In the genomic region with DNA sequence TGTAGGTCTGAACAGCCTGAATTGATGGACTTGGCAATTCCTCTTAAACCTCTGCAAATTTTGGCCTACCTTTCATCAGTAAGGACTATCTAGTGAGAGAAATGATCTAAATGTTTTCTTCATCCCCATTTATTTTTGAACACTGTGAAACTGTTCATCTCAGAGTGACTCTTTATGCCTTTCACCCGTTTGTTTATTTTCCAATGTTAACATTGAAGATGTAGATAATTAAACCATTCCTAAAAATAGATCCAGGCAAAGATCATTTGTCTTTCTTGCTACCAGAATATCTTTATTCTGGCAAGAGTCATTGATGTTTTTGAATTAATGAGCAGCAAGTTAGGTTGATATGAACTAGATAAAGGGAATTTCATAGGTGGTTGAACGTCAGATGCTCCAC, we compare ENCODE assay signal across 1 cellular context.
TF ChIP-seq lines count a peak whose summit lies in the region.

No MANE protein-coding gene starts in this region.

TF ChIP-seq in K562, 482 proteins besides CTCF, POLR2A, EP300 and RAD21:
- no peak for TF ChIP-seq ZNF561 (CRISPR knock-in tag; conservative IDR thresholded peaks at IDR 0.05)
- 0 out of 2 replicates have a peak, but pooled peaks have one; percentile 21 for TF ChIP-seq MEF2A (IDR thresholded peaks at IDR 0.05; ENCODE audit: control insufficient read depth, low read depth, low read length)
